17 cellular contexts compared by ENCODE assay signal in genomic region chr17:72004011-72004427, GRCh38.
DNase-seq lines count a peak whose midpoint lies in the region; ATAC-seq and TF ChIP-seq lines count a peak whose summit lies in the region.
"Had no signal": no experiment of that assay in that cellular context is flagged by ENCODE, and none has a peak within 500 bp of the region (broad histone marks: within the 10 kb centered on the region; RNA-seq: fewer than 3 reads in every experiment).

No MANE protein-coding gene starts in this region.

- ATAC-seq in GM19397 (IDR thresholded peaks at IDR 0.05; ENCODE audit: unreplicated experiment), result no peak
- ATAC-seq in activated naive CD4-positive, alpha-beta T cell treated with anti-CD3 and anti-CD28 coated beads, Interleukin-2, amount 50 U/mL, for 72 hours, result no peak
- ATAC-seq: activated naive CD8-positive, alpha-beta T cell treated with anti-CD3 and anti-CD28 coated beads, Interleukin-2, amount 50 U/mL, for 24 hours; left colon had no signal

- WGBS in smooth muscle cell (ENCODE audit: low lambda C conversion rate), result 90% methylated on average over 2 of the region's 2 CpGs

- no peak overlapping the region for H3K4me2 ChIP-seq in smooth muscle cell

- H3K4me3 ChIP-seq in astrocyte of the spinal cord (ENCODE audit: low read depth, low read length), result no peak overlapping the region
- no peak overlapping the region for H3K4me3 ChIP-seq in smooth muscle cell
- H3K4me3 ChIP-seq: vagina had no signal

- H3K4me1 ChIP-seq in smooth muscle cell (ENCODE audit: low read depth), result no peaks in the 10 kb centered on the region
- H3K4me1 ChIP-seq: vagina had no signal

- H3K4me1 Mint-ChIP-seq in nephron progenitor cell, result peaks cover 15% of the 10 kb centered on the region
- H3K4me1 Mint-ChIP-seq: activated naive CD8-positive, alpha-beta T cell treated with anti-CD3 and anti-CD28 coated beads, Interleukin-2, amount 50 U/mL, for 24 hours had no signal

- TF ChIP-seq CTCF in astrocyte of the spinal cord (IDR thresholded peaks at IDR 0.05; ENCODE audit: low read depth, low read length), result no peak
- no peak for TF ChIP-seq CTCF in nephron progenitor cell (IDR thresholded peaks at IDR 0.05)
- no peak for TF ChIP-seq CTCF in smooth muscle cell (IDR thresholded peaks at IDR 0.05; ENCODE audit: borderline replicate concordance, insufficient read depth, poor library complexity, severe bottlenecking)

- no peaks in the 10 kb centered on the region for H3K36me3 Mint-ChIP-seq in nephron progenitor cell (ENCODE audit: low read depth)
- no peaks in the 10 kb centered on the region for H3K36me3 Mint-ChIP-seq in activated naive CD4-positive, alpha-beta T cell treated with anti-CD3 and anti-CD28 coated beads, Interleukin-2, amount 50 U/mL, for 72 hours

- H3K4me3 Mint-ChIP-seq in nephron progenitor cell, result no peak overlapping the region
- H3K4me3 Mint-ChIP-seq: activated naive CD8-positive, alpha-beta T cell treated with anti-CD3 and anti-CD28 coated beads, Interleukin-2, amount 50 U/mL, for 24 hours had no signal

- H3K27ac ChIP-seq in smooth muscle cell (ENCODE audit: low read depth), result no peak overlapping the region
- H3K27ac ChIP-seq: vagina had no signal

- H3K9me3 Mint-ChIP-seq in nephron progenitor cell, result no peaks in the 10 kb centered on the region
- peaks cover 0 to 5% of the 10 kb centered on the region in 2 donors for H3K9me3 Mint-ChIP-seq in activated naive CD4-positive, alpha-beta T cell treated with anti-CD3 and anti-CD28 coated beads, Interleukin-2, amount 50 U/mL, for 72 hours
- H3K9me3 Mint-ChIP-seq: activated naive CD8-positive, alpha-beta T cell treated with anti-CD3 and anti-CD28 coated beads, Interleukin-2, amount 50 U/mL, for 24 hours had no signal

- DNase-seq in EH (ENCODE audit: low read depth) (peak; percentile 45), LHCN-M2 (ENCODE audit: low read depth) (peak; percentile 44), astrocyte of the spinal cord (ENCODE audit: low read depth, low spot score) (peak; percentile 30), nephron progenitor cell (no peak), erythroblast (lab: John Stamatoyannopoulos, UW) (no peak), smooth muscle cell (lab: John Stamatoyannopoulos, UW; ENCODE audit: unreplicated experiment) (no peak)
- DNase-seq in activated naive CD4-positive, alpha-beta T cell treated with anti-CD3 and anti-CD28 coated beads, Interleukin-2, amount 50 U/mL, for 72 hours (ENCODE audit: low spot score in 2 of 2), result no peak
- DNase-seq: activated CD4-positive, alpha-beta T cell treated with anti-CD3 and anti-CD28 coated beads for 48 hours; activated naive CD8-positive, alpha-beta T cell treated with anti-CD3 and anti-CD28 coated beads, Interleukin-2, amount 50 U/mL, for 24 hours; DMS79; left colon; NCI-H1694 treated with DMSO at 0.1 percent for 48 hours; NK-92 treated with Interleukin-12 subunit alpha and Interleukin-12 subunit beta, amount 100 ng/mL, for 24 hours; RPMI8226 had no signal

- peak overlapping the region; percentile 93 for H3K27ac Mint-ChIP-seq in nephron progenitor cell
- no peak overlapping the region for H3K27ac Mint-ChIP-seq in activated naive CD4-positive, alpha-beta T cell treated with anti-CD3 and anti-CD28 coated beads, Interleukin-2, amount 50 U/mL, for 72 hours
- H3K27ac Mint-ChIP-seq: activated naive CD8-positive, alpha-beta T cell treated with anti-CD3 and anti-CD28 coated beads, Interleukin-2, amount 50 U/mL, for 24 hours; activated T-helper 2 cell treated with anti-CD3 and anti-CD28 coated beads, Interferon-gamma antibody, Interleukin-2, Interleukin-4, amounts not matched to agents 10 μg/mL and 5 μg/mL and 100 μg/mL, durations not matched to agents 14 hours and 24 hours and 36 hours had no signal

- H3F3A ChIP-seq in smooth muscle cell (ENCODE audit: low read depth), result no peaks in the 10 kb centered on the region

- in situ Hi-C loops in astrocyte of the spinal cord (cut with HindIII; ENCODE audit: low sequenced_read_pairs), result no loop called here

- H4K20me1 ChIP-seq in smooth muscle cell (ENCODE audit: low read depth), result no peaks in the 10 kb centered on the region

- no peak overlapping the region for H2AFZ ChIP-seq in smooth muscle cell (ENCODE audit: low read depth)

- no peaks in the 10 kb centered on the region for H3K36me3 ChIP-seq in smooth muscle cell (ENCODE audit: low read depth)
- H3K36me3 ChIP-seq: vagina had no signal

- no peaks in the 10 kb centered on the region for H3K9me3 ChIP-seq in smooth muscle cell (replicated peaks; ENCODE audit: low read depth)
- H3K9me3 ChIP-seq: vagina had no signal

- H3K27me3 Mint-ChIP-seq in nephron progenitor cell (ENCODE audit: low read depth, poor library complexity), result peaks cover 4% of the 10 kb centered on the region
- H3K27me3 Mint-ChIP-seq: activated naive CD8-positive, alpha-beta T cell treated with anti-CD3 and anti-CD28 coated beads, Interleukin-2, amount 50 U/mL, for 24 hours had no signal

- no peaks in the 10 kb centered on the region for H3K79me2 ChIP-seq in smooth muscle cell (ENCODE audit: low read depth)

- no peak overlapping the region for H3K9ac ChIP-seq in smooth muscle cell (ENCODE audit: low read depth)

- H3K27me3 ChIP-seq in smooth muscle cell (ENCODE audit: low read depth), result no peaks in the 10 kb centered on the region
- H3K27me3 ChIP-seq: vagina had no signal

- TF ChIP-seq POLR2A in erythroblast (IDR thresholded peaks at IDR 0.05; ENCODE audit: low read length), result no peak

Comparison
In these comparisons a context has a peak if more than half of its experiments do, and no peak if none do; other contexts are left out.
1. DNase-seq: peak in EH (single experiment), LHCN-M2 (single experiment) and astrocyte of the spinal cord (single experiment); none in nephron progenitor cell (single experiment), erythroblast (0 of 2), activated naive CD4-positive, alpha-beta T cell treated with anti-CD3 and anti-CD28 coated beads, Interleukin-2, amount 50 U/mL, for 72 hours (0 of 2) and smooth muscle cell (single experiment).